1 cellular context compared by ENCODE assay signal in genomic region chr12:100268835-100269564, GRCh38.
A peak's percentile ranks its signal among the peaks of the same experiment; 100 is the strongest.
TF ChIP-seq lines count a peak whose summit lies in the region.

No MANE protein-coding gene starts in this region.

TF ChIP-seq in K562, 482 proteins besides CTCF, POLR2A, EP300 and RAD21 (continued from another document):
- no peak for TF ChIP-seq ZBTB5 (IDR thresholded peaks at IDR 0.05)
- no peak for TF ChIP-seq RFX5 (IDR thresholded peaks at IDR 0.05; ENCODE audit: low read depth, low read length)
- TF ChIP-seq NR2C2 (CRISPR knock-in tag; IDR thresholded peaks at IDR 0.05): no peak
- TF ChIP-seq NR2C2 (tag; IDR thresholded peaks at IDR 0.05): no peak
- no peak for TF ChIP-seq ZNF384 (IDR thresholded peaks at IDR 0.05; ENCODE audit: low read depth, low read length)
- TF ChIP-seq KDM5B (IDR thresholded peaks at IDR 0.05; ENCODE audit: insufficient replicate concordance, low read depth, low read length): no peak
- 0 out of 2 replicates have a peak, but pooled peaks have one; percentile 9 for TF ChIP-seq FOXM1 (IDR thresholded peaks at IDR 0.05; ENCODE audit: low read depth)
- TF ChIP-seq FOXM1 (CRISPR knock-in tag; IDR thresholded peaks at IDR 0.05; ENCODE audit: low read depth): no peak
- TF ChIP-seq ADNP (tag; IDR thresholded peaks at IDR 0.05): no peak
